In the genomic region with DNA sequence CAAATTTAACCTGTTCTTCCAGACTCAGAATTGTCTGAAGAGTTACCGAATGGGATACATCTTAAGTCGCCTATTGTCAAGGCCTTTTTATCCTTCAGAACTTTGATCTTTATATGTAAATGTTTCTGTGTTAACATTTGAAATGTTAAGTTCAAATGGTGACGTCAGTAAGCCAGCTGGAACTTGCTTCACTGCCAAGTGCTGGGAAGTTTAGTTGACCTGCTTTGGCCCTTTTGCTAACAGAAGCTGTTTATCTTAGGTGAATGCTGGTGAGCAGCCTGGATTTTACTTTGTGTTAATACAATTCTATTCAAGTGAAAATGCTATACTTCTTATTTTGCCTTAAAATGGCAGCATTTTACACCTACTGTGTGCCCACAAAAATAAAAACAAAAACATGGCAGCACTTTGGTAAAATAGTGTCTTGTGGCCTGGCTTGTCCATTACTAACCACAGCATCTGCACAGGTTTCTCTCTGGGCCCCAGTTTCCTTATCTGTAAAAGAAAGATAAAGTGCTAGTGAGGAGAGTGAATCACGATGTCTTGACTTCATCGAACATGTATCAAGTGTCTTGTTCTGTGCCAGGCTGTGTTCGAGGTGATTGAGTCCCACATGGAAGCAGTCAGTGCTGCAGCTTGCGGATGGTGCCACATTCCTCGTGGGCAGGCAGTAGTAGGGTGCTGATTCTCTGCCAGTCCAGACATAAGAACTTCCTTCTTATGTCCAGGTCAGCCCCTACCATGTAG, we compare ENCODE assay signal across 8 cellular contexts. TPM values are rescaled to one million over a fixed set of nuclear protein-coding genes. Genes with fewer than 3 reads are reported as not detected.
DNase-seq lines count a peak whose midpoint lies in the region; ATAC-seq lines count a peak whose summit lies in the region.

No MANE protein-coding gene starts in this region.

- H3K9ac ChIP-seq in iPS-20b (ENCODE audit: low read depth, low read length) (0 out of 2 replicates have a peak overlapping the region, but pooled peaks have one; percentile 5), skeletal muscle tissue (ENCODE audit: low read depth in 1 of 3, low read length in 3 of 3) (peak overlapping the region; percentile 47 to 95 (median 94))

- H3K9me3 ChIP-seq in iPS-20b (ENCODE audit: insufficient read depth, low read depth, low read length) (no peaks in the 10 kb centered on the region), skeletal muscle tissue (ENCODE audit: control insufficient read depth in 3 of 3, low read length in 3 of 3) (peaks cover 0 to 3% (median 0%) of the 10 kb centered on the region in 3 donors)

- ATAC-seq in activated naive CD8-positive, alpha-beta T cell treated with anti-CD3 and anti-CD28 coated beads, Interleukin-2, amount 50 U/mL, for 24 hours = no peak
- ATAC-seq in HG02798 (IDR thresholded peaks at IDR 0.05; ENCODE audit: poor library complexity, unreplicated experiment) = no peak

- peaks cover 45% of the 10 kb centered on the region for H3K4me1 Mint-ChIP-seq in activated naive CD8-positive, alpha-beta T cell treated with anti-CD3 and anti-CD28 coated beads, Interleukin-2, amount 50 U/mL, for 24 hours

- no peak overlapping the region for H3K27ac Mint-ChIP-seq in activated naive CD8-positive, alpha-beta T cell treated with anti-CD3 and anti-CD28 coated beads, Interleukin-2, amount 50 U/mL, for 24 hours

- H3K4me3 Mint-ChIP-seq in activated naive CD8-positive, alpha-beta T cell treated with anti-CD3 and anti-CD28 coated beads, Interleukin-2, amount 50 U/mL, for 24 hours = peak overlapping the region; percentile 90

- DNase-seq in NCI-H510A treated with DMSO at 0.1 percent for 48 hours (lab: John Stamatoyannopoulos, UW) (peak; percentile 24), NCI-H510A (lab: John Stamatoyannopoulos, UW) (no peak), NCI-H345 (lab: John Stamatoyannopoulos, UW) (no peak), NCI-H2081 treated with DMSO at 0.1 percent for 48 hours (lab: John Stamatoyannopoulos, UW) (no peak)
- no peak for DNase-seq in activated naive CD8-positive, alpha-beta T cell treated with anti-CD3 and anti-CD28 coated beads, Interleukin-2, amount 50 U/mL, for 24 hours

- H3K27me3 Mint-ChIP-seq in activated naive CD8-positive, alpha-beta T cell treated with anti-CD3 and anti-CD28 coated beads, Interleukin-2, amount 50 U/mL, for 24 hours = no peaks in the 10 kb centered on the region

- H3K4me3 ChIP-seq in iPS-20b (ENCODE audit: low read length) = peak overlapping the region; percentile 83
- H3K4me3 ChIP-seq in skeletal muscle tissue (ENCODE audit: low read length in 3 of 3) = peak overlapping the region in 2 of 3 donors; percentile 15 to 85

- H3K36me3 ChIP-seq in iPS-20b (ENCODE audit: insufficient read depth, low read depth, low read length) (peaks cover 5% of the 10 kb centered on the region), skeletal muscle tissue (ENCODE audit: control insufficient read depth in 3 of 3, insufficient read depth in 3 of 3, low read length in 3 of 3) (peaks cover 0 to 7% (median 3%) of the 10 kb centered on the region in 3 donors)

- no peaks in the 10 kb centered on the region; the same call in 1 of the 2 replicates for H3K27me3 ChIP-seq in iPS-20b (ENCODE audit: insufficient read depth, low read length)
- H3K27me3 ChIP-seq in skeletal muscle tissue (ENCODE audit: control insufficient read depth in 3 of 3, insufficient read depth in 3 of 3, low read length in 3 of 3) = no peaks in the 10 kb centered on the region

- peaks cover 1% of the 10 kb centered on the region for H3K36me3 Mint-ChIP-seq in activated naive CD8-positive, alpha-beta T cell treated with anti-CD3 and anti-CD28 coated beads, Interleukin-2, amount 50 U/mL, for 24 hours (ENCODE audit: low read depth)

- peaks cover 6% of the 10 kb centered on the region for H3K9me3 Mint-ChIP-seq in activated naive CD8-positive, alpha-beta T cell treated with anti-CD3 and anti-CD28 coated beads, Interleukin-2, amount 50 U/mL, for 24 hours

- no peak overlapping the region for H3K27ac ChIP-seq in iPS-20b (ENCODE audit: low read length)
- peak overlapping the region; percentile 20 for H3K27ac ChIP-seq in skeletal muscle tissue (ENCODE audit: low read depth, low read length)

- peaks cover 16% of the 10 kb centered on the region; the same call in 1 of the 2 replicates for H3K4me1 ChIP-seq in iPS-20b (ENCODE audit: insufficient read depth, low read length)
- H3K4me1 ChIP-seq in skeletal muscle tissue (ENCODE audit: control insufficient read depth in 3 of 3, insufficient read depth in 3 of 3, low read length in 3 of 3) = peaks cover 28 to 34% (median 28%) of the 10 kb centered on the region in 3 donors

RNA-seq across cellular contexts. Expression of a gene that starts 2.2 kb away (rescaled TPM):
- total RNA-seq in skeletal muscle tissue = 13.0 TPM

RNA-seq across cellular contexts. Expression of a gene that starts 56.0 kb away (rescaled TPM):
- 7.3 TPM for total RNA-seq in skeletal muscle tissue
